10 cellular contexts compared by ENCODE assay signal in genomic region chr5:113806250-113806649, GRCh38.
DNase-seq lines count a peak whose midpoint lies in the region; ATAC-seq, FAIRE-seq and TF ChIP-seq lines count a peak whose summit lies in the region.
"Had no signal": no experiment of that assay in that cellular context is flagged by ENCODE, and none has a peak within 500 bp of the region (broad histone marks: within the 10 kb centered on the region; RNA-seq: fewer than 3 reads in every experiment).

No MANE protein-coding gene starts in this region.

- no peak overlapping the region for H3K4me3 ChIP-seq in astrocyte of the cerebellum (ENCODE audit: low read depth, low read length)
- H3K4me3 ChIP-seq in urinary bladder (ENCODE audit: low read depth, low read length), result no peak overlapping the region

- peak overlapping the region; percentile 18 for H3K27ac ChIP-seq in urinary bladder (ENCODE audit: low read depth)

- no peak overlapping the region for H3K4me3 Mint-ChIP-seq in activated CD8-positive, alpha-beta T cell treated with anti-CD3 and anti-CD28 coated beads, Interleukin-2, amount 10 ng/mL, durations not matched to agents 7 days and 5 days
- H3K4me3 Mint-ChIP-seq: CD4-positive, CD25-positive, alpha-beta regulatory T cell had no signal

- TF ChIP-seq CTCF in astrocyte of the cerebellum (IDR thresholded peaks at IDR 0.05; ENCODE audit: low read depth, low read length, missing control alignments), result peak; percentile 69

- H3K27me3 Mint-ChIP-seq in activated CD8-positive, alpha-beta T cell treated with anti-CD3 and anti-CD28 coated beads, Interleukin-2, amount 10 ng/mL, durations not matched to agents 7 days and 5 days (ENCODE audit: low read depth), result no peaks in the 10 kb centered on the region

- no peaks in the 10 kb centered on the region for H3K4me1 ChIP-seq in urinary bladder (ENCODE audit: insufficient read depth)

- no peaks in the 10 kb centered on the region for H3K4me1 Mint-ChIP-seq in activated CD8-positive, alpha-beta T cell treated with anti-CD3 and anti-CD28 coated beads, Interleukin-2, amount 10 ng/mL, durations not matched to agents 7 days and 5 days (ENCODE audit: low read depth)

- in situ Hi-C loops in astrocyte of the cerebellum (cut with HindIII; ENCODE audit: low sequenced_read_pairs), result no loop called here

- no peaks in the 10 kb centered on the region for H3K36me3 ChIP-seq in urinary bladder (ENCODE audit: insufficient read depth)

- peaks cover 6 to 10% of the 10 kb centered on the region in 2 donors for H3K9me3 Mint-ChIP-seq in activated naive CD4-positive, alpha-beta T cell treated with anti-CD3 and anti-CD28 coated beads, Interleukin-2, amount 50 U/mL, for 72 hours
- no peaks in the 10 kb centered on the region for H3K9me3 Mint-ChIP-seq in activated CD8-positive, alpha-beta T cell treated with anti-CD3 and anti-CD28 coated beads, Interleukin-2, amount 10 ng/mL, durations not matched to agents 7 days and 5 days (ENCODE audit: insufficient read depth)

- POLR2A ChIA-PET in activated CD8-positive, alpha-beta T cell treated with anti-CD3 and anti-CD28 coated beads, Interleukin-2, amount 10 ng/mL, durations not matched to agents 7 days and 5 days (lab: Charles Lee), result no interaction called here

- H3K27ac Mint-ChIP-seq in activated naive CD4-positive, alpha-beta T cell treated with anti-CD3 and anti-CD28 coated beads, Interleukin-2, amount 50 U/mL, for 72 hours, result no peak overlapping the region
- no peak overlapping the region for H3K27ac Mint-ChIP-seq in activated CD8-positive, alpha-beta T cell treated with anti-CD3 and anti-CD28 coated beads, Interleukin-2, amount 10 ng/mL, durations not matched to agents 7 days and 5 days
- H3K27ac Mint-ChIP-seq: CD4-positive, CD25-positive, alpha-beta regulatory T cell had no signal

- CTCF ChIA-PET in activated CD8-positive, alpha-beta T cell treated with anti-CD3 and anti-CD28 coated beads, Interleukin-2, amount 10 ng/mL, durations not matched to agents 7 days and 5 days (lab: Charles Lee), result no interaction called here

- WGBS in urinary bladder, result 17% methylated on average over 3 of the region's 3 CpGs

- no peak for FAIRE-seq in frontal cortex (lab: Jason Lieb, UNC)
- FAIRE-seq: endometrium had no signal

- ATAC-seq in activated naive CD4-positive, alpha-beta T cell treated with anti-CD3 and anti-CD28 coated beads, Interleukin-2, amount 50 U/mL, for 72 hours, result no peak
- no peak for ATAC-seq in activated CD8-positive, alpha-beta T cell treated with anti-CD3 and anti-CD28 coated beads, Interleukin-2, amount 10 ng/mL, durations not matched to agents 7 days and 5 days

- H3K36me3 Mint-ChIP-seq in activated naive CD4-positive, alpha-beta T cell treated with anti-CD3 and anti-CD28 coated beads, Interleukin-2, amount 50 U/mL, for 72 hours, result no peaks in the 10 kb centered on the region
- H3K36me3 Mint-ChIP-seq in activated CD8-positive, alpha-beta T cell treated with anti-CD3 and anti-CD28 coated beads, Interleukin-2, amount 10 ng/mL, durations not matched to agents 7 days and 5 days (ENCODE audit: low read depth), result no peaks in the 10 kb centered on the region
- H3K36me3 Mint-ChIP-seq: CD4-positive, CD25-positive, alpha-beta regulatory T cell had no signal

- DNase-seq in SIG-M5 treated with dmso at 0.1 percent for 504 hours (lab: John Stamatoyannopoulos, UW; ENCODE audit: unreplicated experiment), result peak; percentile 11
- no peak for DNase-seq in SIG-M5 (lab: John Stamatoyannopoulos, UW)
- DNase-seq in astrocyte of the cerebellum (ENCODE audit: low read depth), result peak; percentile 9
- peak; percentile 87 for DNase-seq in kidney tubule cell (ENCODE audit: low spot score)
- no peak for DNase-seq in activated naive CD4-positive, alpha-beta T cell treated with anti-CD3 and anti-CD28 coated beads, Interleukin-2, amount 50 U/mL, for 72 hours (ENCODE audit: low spot score in 2 of 2)
- no peak for DNase-seq in frontal cortex (ENCODE audit: low spot score in 2 of 2)
- DNase-seq in activated CD8-positive, alpha-beta T cell treated with anti-CD3 and anti-CD28 coated beads, Interleukin-2, amount 10 ng/mL, durations not matched to agents 7 days and 5 days, result no peak
- DNase-seq: CD4-positive, CD25-positive, alpha-beta regulatory T cell had no signal

Comparison
In these comparisons a context has a peak if more than half of its experiments do, and no peak if none do; other contexts are left out.
1. DNase-seq: peak in SIG-M5 treated with dmso at 0.1 percent for 504 hours (single experiment), astrocyte of the cerebellum (single experiment) and kidney tubule cell (single experiment); none in SIG-M5 (single experiment), activated naive CD4-positive, alpha-beta T cell treated with anti-CD3 and anti-CD28 coated beads, Interleukin-2, amount 50 U/mL, for 72 hours (0 of 2), frontal cortex (0 of 2) and activated CD8-positive, alpha-beta T cell treated with anti-CD3 and anti-CD28 coated beads, Interleukin-2, amount 10 ng/mL, durations not matched to agents 7 days and 5 days (single experiment).